ENCODE assay signal across 1 cellular context in genomic region chr16:2520097-2520783, GRCh38.
TF ChIP-seq lines count a peak whose summit lies in the region.

Gene AMDHD2, plus strand, starts transcription at chr16:2520371. Its CDS starts 88 bp downstream, at chr16:2520459.

TF ChIP-seq in K562, 482 proteins besides CTCF, POLR2A, EP300 and RAD21 (continued from another document and continues in another):
- TF ChIP-seq, protein P1, sequence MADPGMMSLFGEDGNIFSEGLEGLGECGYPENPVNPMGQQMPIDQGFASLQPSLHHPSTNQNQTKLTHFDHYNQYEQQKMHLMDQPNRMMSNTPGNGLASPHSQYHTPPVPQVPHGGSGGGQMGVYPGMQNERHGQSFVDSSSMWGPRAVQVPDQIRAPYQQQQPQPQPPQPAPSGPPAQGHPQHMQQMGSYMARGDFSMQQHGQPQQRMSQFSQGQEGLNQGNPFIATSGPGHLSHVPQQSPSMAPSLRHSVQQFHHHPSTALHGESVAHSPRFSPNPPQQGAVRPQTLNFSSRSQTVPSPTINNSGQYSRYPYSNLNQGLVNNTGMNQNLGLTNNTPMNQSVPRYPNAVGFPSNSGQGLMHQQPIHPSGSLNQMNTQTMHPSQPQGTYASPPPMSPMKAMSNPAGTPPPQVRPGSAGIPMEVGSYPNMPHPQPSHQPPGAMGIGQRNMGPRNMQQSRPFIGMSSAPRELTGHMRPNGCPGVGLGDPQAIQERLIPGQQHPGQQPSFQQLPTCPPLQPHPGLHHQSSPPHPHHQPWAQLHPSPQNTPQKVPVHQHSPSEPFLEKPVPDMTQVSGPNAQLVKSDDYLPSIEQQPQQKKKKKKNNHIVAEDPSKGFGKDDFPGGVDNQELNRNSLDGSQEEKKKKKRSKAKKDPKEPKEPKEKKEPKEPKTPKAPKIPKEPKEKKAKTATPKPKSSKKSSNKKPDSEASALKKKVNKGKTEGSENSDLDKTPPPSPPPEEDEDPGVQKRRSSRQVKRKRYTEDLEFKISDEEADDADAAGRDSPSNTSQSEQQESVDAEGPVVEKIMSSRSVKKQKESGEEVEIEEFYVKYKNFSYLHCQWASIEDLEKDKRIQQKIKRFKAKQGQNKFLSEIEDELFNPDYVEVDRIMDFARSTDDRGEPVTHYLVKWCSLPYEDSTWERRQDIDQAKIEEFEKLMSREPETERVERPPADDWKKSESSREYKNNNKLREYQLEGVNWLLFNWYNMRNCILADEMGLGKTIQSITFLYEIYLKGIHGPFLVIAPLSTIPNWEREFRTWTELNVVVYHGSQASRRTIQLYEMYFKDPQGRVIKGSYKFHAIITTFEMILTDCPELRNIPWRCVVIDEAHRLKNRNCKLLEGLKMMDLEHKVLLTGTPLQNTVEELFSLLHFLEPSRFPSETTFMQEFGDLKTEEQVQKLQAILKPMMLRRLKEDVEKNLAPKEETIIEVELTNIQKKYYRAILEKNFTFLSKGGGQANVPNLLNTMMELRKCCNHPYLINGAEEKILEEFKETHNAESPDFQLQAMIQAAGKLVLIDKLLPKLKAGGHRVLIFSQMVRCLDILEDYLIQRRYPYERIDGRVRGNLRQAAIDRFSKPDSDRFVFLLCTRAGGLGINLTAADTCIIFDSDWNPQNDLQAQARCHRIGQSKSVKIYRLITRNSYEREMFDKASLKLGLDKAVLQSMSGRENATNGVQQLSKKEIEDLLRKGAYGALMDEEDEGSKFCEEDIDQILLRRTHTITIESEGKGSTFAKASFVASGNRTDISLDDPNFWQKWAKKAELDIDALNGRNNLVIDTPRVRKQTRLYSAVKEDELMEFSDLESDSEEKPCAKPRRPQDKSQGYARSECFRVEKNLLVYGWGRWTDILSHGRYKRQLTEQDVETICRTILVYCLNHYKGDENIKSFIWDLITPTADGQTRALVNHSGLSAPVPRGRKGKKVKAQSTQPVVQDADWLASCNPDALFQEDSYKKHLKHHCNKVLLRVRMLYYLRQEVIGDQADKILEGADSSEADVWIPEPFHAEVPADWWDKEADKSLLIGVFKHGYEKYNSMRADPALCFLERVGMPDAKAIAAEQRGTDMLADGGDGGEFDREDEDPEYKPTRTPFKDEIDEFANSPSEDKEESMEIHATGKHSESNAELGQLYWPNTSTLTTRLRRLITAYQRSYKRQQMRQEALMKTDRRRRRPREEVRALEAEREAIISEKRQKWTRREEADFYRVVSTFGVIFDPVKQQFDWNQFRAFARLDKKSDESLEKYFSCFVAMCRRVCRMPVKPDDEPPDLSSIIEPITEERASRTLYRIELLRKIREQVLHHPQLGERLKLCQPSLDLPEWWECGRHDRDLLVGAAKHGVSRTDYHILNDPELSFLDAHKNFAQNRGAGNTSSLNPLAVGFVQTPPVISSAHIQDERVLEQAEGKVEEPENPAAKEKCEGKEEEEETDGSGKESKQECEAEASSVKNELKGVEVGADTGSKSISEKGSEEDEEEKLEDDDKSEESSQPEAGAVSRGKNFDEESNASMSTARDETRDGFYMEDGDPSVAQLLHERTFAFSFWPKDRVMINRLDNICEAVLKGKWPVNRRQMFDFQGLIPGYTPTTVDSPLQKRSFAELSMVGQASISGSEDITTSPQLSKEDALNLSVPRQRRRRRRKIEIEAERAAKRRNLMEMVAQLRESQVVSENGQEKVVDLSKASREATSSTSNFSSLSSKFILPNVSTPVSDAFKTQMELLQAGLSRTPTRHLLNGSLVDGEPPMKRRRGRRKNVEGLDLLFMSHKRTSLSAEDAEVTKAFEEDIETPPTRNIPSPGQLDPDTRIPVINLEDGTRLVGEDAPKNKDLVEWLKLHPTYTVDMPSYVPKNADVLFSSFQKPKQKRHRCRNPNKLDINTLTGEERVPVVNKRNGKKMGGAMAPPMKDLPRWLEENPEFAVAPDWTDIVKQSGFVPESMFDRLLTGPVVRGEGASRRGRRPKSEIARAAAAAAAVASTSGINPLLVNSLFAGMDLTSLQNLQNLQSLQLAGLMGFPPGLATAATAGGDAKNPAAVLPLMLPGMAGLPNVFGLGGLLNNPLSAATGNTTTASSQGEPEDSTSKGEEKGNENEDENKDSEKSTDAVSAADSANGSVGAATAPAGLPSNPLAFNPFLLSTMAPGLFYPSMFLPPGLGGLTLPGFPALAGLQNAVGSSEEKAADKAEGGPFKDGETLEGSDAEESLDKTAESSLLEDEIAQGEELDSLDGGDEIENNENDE (IDR thresholded peaks at IDR 0.05; ENCODE audit: low read depth, low read length): no peak
- TF ChIP-seq ZNF561 (CRISPR knock-in tag; conservative IDR thresholded peaks at IDR 0.05): no peak
- TF ChIP-seq ZNF318 (IDR thresholded peaks at IDR 0.05; ENCODE audit: borderline replicate concordance in 1 of 2, low read depth in 1 of 2): no peak
- TF ChIP-seq, protein P2, sequence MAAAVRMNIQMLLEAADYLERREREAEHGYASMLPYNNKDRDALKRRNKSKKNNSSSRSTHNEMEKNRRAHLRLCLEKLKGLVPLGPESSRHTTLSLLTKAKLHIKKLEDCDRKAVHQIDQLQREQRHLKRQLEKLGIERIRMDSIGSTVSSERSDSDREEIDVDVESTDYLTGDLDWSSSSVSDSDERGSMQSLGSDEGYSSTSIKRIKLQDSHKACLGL (CRISPR knock-in tag; IDR thresholded peaks at IDR 0.05; ENCODE audit: borderline replicate concordance, poor library complexity, severe bottlenecking): peak; percentile 50
- TF ChIP-seq RFX1 (IDR thresholded peaks at IDR 0.05): no peak
- TF ChIP-seq, protein P3, sequence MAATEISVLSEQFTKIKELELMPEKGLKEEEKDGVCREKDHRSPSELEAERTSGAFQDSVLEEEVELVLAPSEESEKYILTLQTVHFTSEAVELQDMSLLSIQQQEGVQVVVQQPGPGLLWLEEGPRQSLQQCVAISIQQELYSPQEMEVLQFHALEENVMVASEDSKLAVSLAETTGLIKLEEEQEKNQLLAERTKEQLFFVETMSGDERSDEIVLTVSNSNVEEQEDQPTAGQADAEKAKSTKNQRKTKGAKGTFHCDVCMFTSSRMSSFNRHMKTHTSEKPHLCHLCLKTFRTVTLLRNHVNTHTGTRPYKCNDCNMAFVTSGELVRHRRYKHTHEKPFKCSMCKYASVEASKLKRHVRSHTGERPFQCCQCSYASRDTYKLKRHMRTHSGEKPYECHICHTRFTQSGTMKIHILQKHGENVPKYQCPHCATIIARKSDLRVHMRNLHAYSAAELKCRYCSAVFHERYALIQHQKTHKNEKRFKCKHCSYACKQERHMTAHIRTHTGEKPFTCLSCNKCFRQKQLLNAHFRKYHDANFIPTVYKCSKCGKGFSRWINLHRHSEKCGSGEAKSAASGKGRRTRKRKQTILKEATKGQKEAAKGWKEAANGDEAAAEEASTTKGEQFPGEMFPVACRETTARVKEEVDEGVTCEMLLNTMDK (IDR thresholded peaks at IDR 0.05; ENCODE audit: borderline replicate concordance, insufficient read depth, low read depth, low read length, poor library complexity, severe bottlenecking): peak; percentile 61
- no peak for TF ChIP-seq SAFB (IDR thresholded peaks at IDR 0.05; ENCODE audit: borderline replicate concordance, low read depth, low read length)
- TF ChIP-seq ELK1 (CRISPR knock-in tag; IDR thresholded peaks at IDR 0.05): no peak
- TF ChIP-seq ZNF586 (CRISPR knock-in tag; conservative IDR thresholded peaks at IDR 0.05): no peak
- no peak for TF ChIP-seq PHF21A (IDR thresholded peaks at IDR 0.05; ENCODE audit: borderline replicate concordance, low read depth)
- TF ChIP-seq CTBP1 (IDR thresholded peaks at IDR 0.05; ENCODE audit: borderline replicate concordance): no peak
- TF ChIP-seq SIX5 (IDR thresholded peaks at IDR 0.05; ENCODE audit: borderline replicate concordance in 1 of 2, insufficient read depth in 1 of 2, low read depth in 1 of 2, low read length in 2 of 2): no peak; a peak in 1 of 4 replicates
- TF ChIP-seq STAT5B (CRISPR knock-in tag; IDR thresholded peaks at IDR 0.05): no peak
- no peak for TF ChIP-seq ZC3H4 (CRISPR knock-in tag; IDR thresholded peaks at IDR 0.05; ENCODE audit: borderline replicate concordance)
- TF ChIP-seq ID3 (CRISPR knock-in tag; IDR thresholded peaks at IDR 0.05): no peak
- no peak for TF ChIP-seq ID3 (tag; IDR thresholded peaks at IDR 0.05)
- TF ChIP-seq ZKSCAN8 (CRISPR knock-in tag; IDR thresholded peaks at IDR 0.05): no peak
- TF ChIP-seq ZNF408 (CRISPR knock-in tag; IDR thresholded peaks at IDR 0.05; ENCODE audit: low read depth): no peak
- TF ChIP-seq ELF2 (CRISPR knock-in tag; IDR thresholded peaks at IDR 0.05): no peak
- no peak for TF ChIP-seq PHTF2 (CRISPR knock-in tag; IDR thresholded peaks at IDR 0.05)
- TF ChIP-seq CHD1 (IDR thresholded peaks at IDR 0.05; ENCODE audit: low read length): no peak
- TF ChIP-seq MAX (CRISPR knock-in tag; IDR thresholded peaks at IDR 0.05): peak; percentile 81
- no peak for TF ChIP-seq MTA1 (IDR thresholded peaks at IDR 0.05; ENCODE audit: borderline replicate concordance)
- TF ChIP-seq FOSL1 (tag; conservative IDR thresholded peaks at IDR 0.05): no peak
- no peak for TF ChIP-seq MXI1 (IDR thresholded peaks at IDR 0.05; ENCODE audit: low read depth, low read length)
- no peak for TF ChIP-seq NR1H2 (CRISPR knock-in tag; IDR thresholded peaks at IDR 0.05)
- TF ChIP-seq TAF7 (tag; IDR thresholded peaks at IDR 0.05): no peak
- TF ChIP-seq ZC3H8 (IDR thresholded peaks at IDR 0.05): no peak
- TF ChIP-seq LCOR (CRISPR knock-in tag; IDR thresholded peaks at IDR 0.05): no peak
- no peak for TF ChIP-seq HEY1 (CRISPR knock-in tag; IDR thresholded peaks at IDR 0.05; ENCODE audit: borderline replicate concordance)
- no peak for TF ChIP-seq BRD4 (IDR thresholded peaks at IDR 0.05)
- peak; percentile 96 for TF ChIP-seq CBFA2T2 (conservative IDR thresholded peaks at IDR 0.05)
- no peak for TF ChIP-seq KLF13 (tag; IDR thresholded peaks at IDR 0.05; ENCODE audit: borderline replicate concordance, low read depth)
- TF ChIP-seq KDM5B (IDR thresholded peaks at IDR 0.05; ENCODE audit: insufficient replicate concordance, low read depth, low read length): peak; percentile 26
- no peak for TF ChIP-seq ATF3 (IDR thresholded peaks at IDR 0.05)
- TF ChIP-seq ATF3 (CRISPR knock-in tag; conservative IDR thresholded peaks at IDR 0.05): no peak
